8 cellular contexts compared by ENCODE assay signal in genomic region chr17:32349503-32349853, GRCh38. TPM values are rescaled to one million over a fixed set of nuclear protein-coding genes. Genes with fewer than 3 reads are reported as not detected.
DNase-seq lines count a peak whose midpoint lies in the region; ATAC-seq and TF ChIP-seq lines count a peak whose summit lies in the region.

No MANE protein-coding gene starts in this region.

- CTCF ChIA-PET in CD8-positive, alpha-beta memory T cell (lab: Charles Lee): no interaction called here

- H3K4me1 ChIP-seq in CD8-positive, alpha-beta memory T cell (ENCODE audit: insufficient read depth, low read length): peaks cover 38% of the 10 kb centered on the region
- peaks cover 0 to 48% (median 42%) of the 10 kb centered on the region in 4 donors for H3K4me1 ChIP-seq in sigmoid colon

- peak overlapping the region; percentile 98 for H3K4me3 ChIP-seq in CD8-positive, alpha-beta memory T cell (ENCODE audit: low read length)
- H3K4me3 ChIP-seq in sigmoid colon: peak overlapping the region; percentile 68 to 92 (median 78)

- H3K36me3 ChIP-seq in CD8-positive, alpha-beta memory T cell (ENCODE audit: insufficient read depth, low read length): peaks cover 7% of the 10 kb centered on the region
- H3K36me3 ChIP-seq in sigmoid colon: peaks cover 4 to 8% (median 6%) of the 10 kb centered on the region in 4 donors

- H3K27ac Mint-ChIP-seq in CD8-positive, alpha-beta memory T cell: peak overlapping the region; percentile 97 to 100 (median 99)
- peak overlapping the region; percentile 99 for H3K27ac Mint-ChIP-seq in activated naive CD4-positive, alpha-beta T cell treated with anti-CD3 and anti-CD28 coated beads, Interleukin-2, amount 50 U/mL, for 24 hours

- no peak for TF ChIP-seq EP300 in sigmoid colon (IDR thresholded peaks at IDR 0.05)

- no peak for TF ChIP-seq CTCF in sigmoid colon (IDR thresholded peaks at IDR 0.05)

- TF ChIP-seq POLR2A in sigmoid colon (IDR thresholded peaks at IDR 0.05): no peak

- H3K4me3 Mint-ChIP-seq in CD8-positive, alpha-beta memory T cell: peak overlapping the region; percentile 96 to 100 (median 98)
- peak overlapping the region; percentile 100 for H3K4me3 Mint-ChIP-seq in activated naive CD4-positive, alpha-beta T cell treated with anti-CD3 and anti-CD28 coated beads, Interleukin-2, amount 50 U/mL, for 24 hours

- no peaks in the 10 kb centered on the region for H3K27me3 Mint-ChIP-seq in CD8-positive, alpha-beta memory T cell
- no peaks in the 10 kb centered on the region for H3K27me3 Mint-ChIP-seq in activated naive CD4-positive, alpha-beta T cell treated with anti-CD3 and anti-CD28 coated beads, Interleukin-2, amount 50 U/mL, for 24 hours

- 16 to 26% methylated on average over 15 of the region's 15 CpGs for WGBS in sigmoid colon, 2 donors

- peaks cover 29 to 47% (median 36%) of the 10 kb centered on the region in 3 donors for H3K4me1 Mint-ChIP-seq in CD8-positive, alpha-beta memory T cell
- peaks cover 31% of the 10 kb centered on the region for H3K4me1 Mint-ChIP-seq in activated naive CD4-positive, alpha-beta T cell treated with anti-CD3 and anti-CD28 coated beads, Interleukin-2, amount 50 U/mL, for 24 hours

- no peaks in the 10 kb centered on the region for H3K9me3 ChIP-seq in CD8-positive, alpha-beta memory T cell (ENCODE audit: low read length)
- H3K9me3 ChIP-seq in sigmoid colon: no peaks in the 10 kb centered on the region

- peaks cover 0 to 44% (median 7%) of the 10 kb centered on the region in 3 donors for H3K36me3 Mint-ChIP-seq in CD8-positive, alpha-beta memory T cell
- peaks cover 10% of the 10 kb centered on the region for H3K36me3 Mint-ChIP-seq in activated naive CD4-positive, alpha-beta T cell treated with anti-CD3 and anti-CD28 coated beads, Interleukin-2, amount 50 U/mL, for 24 hours

- POLR2A ChIA-PET in CD8-positive, alpha-beta memory T cell (lab: Charles Lee): no interaction called here

- H3K27me3 ChIP-seq in CD8-positive, alpha-beta memory T cell (ENCODE audit: insufficient read depth, low read length, poor library complexity, severe bottlenecking): no peaks in the 10 kb centered on the region
- no peaks in the 10 kb centered on the region for H3K27me3 ChIP-seq in sigmoid colon

- ATAC-seq in HG03457 (IDR thresholded peaks at IDR 0.05; ENCODE audit: unreplicated experiment): peak; percentile 23
- peak; percentile 38 for ATAC-seq in left ventricle myocardium superior

- intact Hi-C loops in left ventricle myocardium superior (cut with micrococcal nuclease) (no loop called here), sigmoid colon (cut with DNase I) (no loop called here)

- H3K9me3 Mint-ChIP-seq in CD8-positive, alpha-beta memory T cell: no peaks in the 10 kb centered on the region
- H3K9me3 Mint-ChIP-seq in activated naive CD4-positive, alpha-beta T cell treated with anti-CD3 and anti-CD28 coated beads, Interleukin-2, amount 50 U/mL, for 24 hours: no peaks in the 10 kb centered on the region

- no peak for DNase-seq in CD8-positive, alpha-beta memory T cell
- DNase-seq in left ventricle myocardium superior: peak; percentile 33
- no peak for DNase-seq in sigmoid colon
- DNase-seq in ACHN: no peak
- no peak for DNase-seq in AG08396 (ENCODE audit: low spot score)
- no peak for DNase-seq in NCI-H1105 (lab: John Stamatoyannopoulos, UW)

- in situ Hi-C loops in ACHN (cut with HindIII; ENCODE audit: low pct_ligation_motif_present, low pct_unique_long_range_greater_than_20kb, low sequenced_read_pairs): no loop called here

- H3K27ac ChIP-seq in CD8-positive, alpha-beta memory T cell (ENCODE audit: low read depth, low read length): peak overlapping the region; percentile 98
- peak overlapping the region; percentile 91 to 97 (median 94) for H3K27ac ChIP-seq in sigmoid colon

RNA-seq across cellular contexts. Expression of gene ZNF207, which starts 0.5 kb away (rescaled TPM):
- total RNA-seq in CD8-positive, alpha-beta memory T cell: 100 to 1,000 TPM; 198 to 203 TPM
- 147 TPM for polyA plus RNA-seq in CD8-positive, alpha-beta memory T cell
- total RNA-seq in left ventricle myocardium superior (54.9 TPM), sigmoid colon (100 to 1,000 TPM; 100 to 132 (median 108) TPM)
- polyA plus RNA-seq in sigmoid colon: 10 to 100 TPM; 61.9 to 95.5 (median 62.9) TPM

RNA-seq across cellular contexts. Expression of gene C17orf75, which starts 7.5 kb away (rescaled TPM):
- 10 to 100 TPM; 24.7 to 33.4 TPM for total RNA-seq in CD8-positive, alpha-beta memory T cell
- polyA plus RNA-seq in CD8-positive, alpha-beta memory T cell: 12.6 TPM
- total RNA-seq in left ventricle myocardium superior: 18.5 TPM
- 10 to 100 TPM; 10.5 to 19.6 (median 11.2) TPM for total RNA-seq in sigmoid colon
- 10 to 100 TPM; 10.0 to 16.4 (median 10.8) TPM for polyA plus RNA-seq in sigmoid colon
